23 cellular contexts compared by ENCODE assay signal in the genomic region with DNA sequence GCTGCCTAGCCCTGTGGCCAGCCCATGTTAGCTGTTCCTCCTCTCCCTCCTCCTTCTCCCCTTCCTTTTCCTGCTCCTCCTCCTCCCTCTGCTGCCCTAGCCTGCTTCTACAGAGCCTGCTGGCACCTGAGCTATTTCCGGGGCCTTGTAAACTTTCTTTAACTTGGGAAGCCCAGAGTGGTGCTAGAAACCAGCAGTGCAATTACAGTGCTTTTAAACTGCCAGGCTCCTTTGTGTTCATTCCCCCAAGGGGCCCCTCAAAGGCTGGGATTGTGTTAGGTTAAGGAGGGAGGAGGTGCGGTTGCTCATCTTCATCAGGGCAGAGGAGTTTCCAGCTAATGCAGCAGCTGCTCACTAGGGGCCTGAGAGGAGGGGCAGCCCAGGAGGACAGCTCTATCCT.
A peak's percentile ranks its signal among the peaks of the same experiment; 100 is the strongest.
DNase-seq lines count a peak whose midpoint lies in the region; ATAC-seq and TF ChIP-seq lines count a peak whose summit lies in the region.
"Had no signal": no experiment of that assay in that cellular context is flagged by ENCODE, and none has a peak within 500 bp of the region (broad histone marks: within the 10 kb centered on the region; RNA-seq: fewer than 3 reads in every experiment).

No MANE protein-coding gene starts in this region.

- no peaks in the 10 kb centered on the region for H3K9me2 ChIP-seq in DOHH2 (replicated peaks; ENCODE audit: control insufficient read depth, low read length)

- H3K4me1 ChIP-seq in DOHH2 (ENCODE audit: control insufficient read depth, low read length) (peaks cover 54% of the 10 kb centered on the region), endodermal cell (ENCODE audit: control insufficient read depth, insufficient read depth, low read length) (no peaks in the 10 kb centered on the region), esophagus squamous epithelium (peaks cover 0 to 3% (median 0%) of the 10 kb centered on the region in 3 donors), upper lobe of left lung (no peaks in the 10 kb centered on the region)
- H3K4me1 ChIP-seq: adrenal gland, parathyroid adenoma had no signal

- WGBS in endodermal cell (ENCODE audit: insufficient coverage in 1 of 2, insufficient read length in 1 of 2), 2 experiments, result 0 to 76% methylated on average over 1 to 2 of the region's 2 CpGs
- 33 to 40% methylated on average over 1 to 2 of the region's 2 CpGs for WGBS in esophagus squamous epithelium, 2 donors
- WGBS in upper lobe of left lung, 2 donors, result 32 to 51% methylated on average over 2 of the region's 2 CpGs

- no peak overlapping the region for H3K4me3 ChIP-seq in DOHH2 (ENCODE audit: low read length)
- H3K4me3 ChIP-seq in endodermal cell (ENCODE audit: low read length), result no peak overlapping the region
- no peak overlapping the region for H3K4me3 ChIP-seq in esophagus squamous epithelium
- no peak overlapping the region for H3K4me3 ChIP-seq in upper lobe of left lung
- H3K4me3 ChIP-seq: adrenal gland, gastroesophageal sphincter, testis had no signal

- no peaks in the 10 kb centered on the region for H4K20me1 ChIP-seq in DOHH2 (ENCODE audit: control insufficient read depth, insufficient read depth, low read depth, low read length)

- H3K4me3 Mint-ChIP-seq in endodermal cell, result no peak overlapping the region
- H3K4me3 Mint-ChIP-seq in progenitor cell of endocrine pancreas (ENCODE audit: low read depth), result no peak overlapping the region
- H3K4me3 Mint-ChIP-seq: activated CD4-positive, alpha-beta memory T cell treated with anti-CD3 and anti-CD28 coated beads for 36 hours; CD8-positive, alpha-beta T cell; effector memory CD8-positive, alpha-beta T cell; memory B cell had no signal

- TF ChIP-seq EP300 in upper lobe of left lung (IDR thresholded peaks at IDR 0.05), result no peak

- H3K27ac ChIP-seq in DOHH2 (ENCODE audit: low read depth, low read length) (no peak overlapping the region), endodermal cell (ENCODE audit: low read depth, low read length) (peak overlapping the region; percentile 40), esophagus squamous epithelium (no peak overlapping the region), upper lobe of left lung (no peak overlapping the region)
- H3K27ac ChIP-seq: adrenal gland, gastroesophageal sphincter, parathyroid adenoma, RWPE1, testis had no signal

- H3K36me3 Mint-ChIP-seq in endodermal cell (ENCODE audit: low read depth) (no peaks in the 10 kb centered on the region), progenitor cell of endocrine pancreas (ENCODE audit: insufficient read depth) (no peaks in the 10 kb centered on the region)
- H3K36me3 Mint-ChIP-seq: activated CD4-positive, alpha-beta memory T cell treated with anti-CD3 and anti-CD28 coated beads for 36 hours; CD8-positive, alpha-beta T cell; memory B cell had no signal

- H3K4me2 ChIP-seq in DOHH2 (ENCODE audit: low read length), result 0 out of 2 replicates have a peak overlapping the region, but pooled peaks have one; percentile 1

- no peaks in the 10 kb centered on the region for H3K27me3 ChIP-seq in DOHH2 (ENCODE audit: control insufficient read depth, low read length)
- peaks cover 99% of the 10 kb centered on the region for H3K27me3 ChIP-seq in endodermal cell (ENCODE audit: control insufficient read depth, insufficient read depth, low read length, poor library complexity, severe bottlenecking)
- no peaks in the 10 kb centered on the region for H3K27me3 ChIP-seq in esophagus squamous epithelium
- H3K27me3 ChIP-seq in upper lobe of left lung, result no peaks in the 10 kb centered on the region
- H3K27me3 ChIP-seq: adrenal gland, testis had no signal

- DNase-seq in NCI-H187 (lab: John Stamatoyannopoulos, UW) (peak; percentile 50 to 67), endodermal cell (no peak), progenitor cell of endocrine pancreas (ENCODE audit: low spot score, unreplicated experiment) (no peak), esophagus squamous epithelium (lab: John Stamatoyannopoulos, UW) (no peak), upper lobe of left lung (no peak), left ventricle myocardium superior (no peak)
- DNase-seq: activated CD4-positive, alpha-beta memory T cell treated with anti-CD3 and anti-CD28 coated beads for 36 hours; activated CD4-positive, CD25-positive, alpha-beta regulatory T cell; adrenal gland; CD8-positive, alpha-beta T cell; DMS53; effector memory CD8-positive, alpha-beta T cell; KBM-7; NCI-H1048; NCI-H2081 treated with DMSO at 0.1 percent for 48 hours; NCI-H69; testis had no signal

- H3K79me2 ChIP-seq in DOHH2 (ENCODE audit: control insufficient read depth, low read length), result no peaks in the 10 kb centered on the region
- H3K79me2 ChIP-seq: parathyroid adenoma had no signal

- peaks cover 6% of the 10 kb centered on the region for H3K4me1 Mint-ChIP-seq in endodermal cell
- no peaks in the 10 kb centered on the region for H3K4me1 Mint-ChIP-seq in progenitor cell of endocrine pancreas (ENCODE audit: low read depth)

- H3K27me3 Mint-ChIP-seq in endodermal cell (ENCODE audit: insufficient read depth) (peaks cover 100% of the 10 kb centered on the region), progenitor cell of endocrine pancreas (peaks cover 16% of the 10 kb centered on the region)

- H3K36me3 ChIP-seq in DOHH2 (ENCODE audit: control insufficient read depth, low read length) (no peaks in the 10 kb centered on the region), endodermal cell (ENCODE audit: control insufficient read depth, insufficient read depth, low read length) (no peaks in the 10 kb centered on the region), esophagus squamous epithelium (no peaks in the 10 kb centered on the region), upper lobe of left lung (no peaks in the 10 kb centered on the region)
- H3K36me3 ChIP-seq: adrenal gland, gastroesophageal sphincter had no signal

- H3K9me3 Mint-ChIP-seq in endodermal cell (peaks cover 14% of the 10 kb centered on the region), progenitor cell of endocrine pancreas (ENCODE audit: low read depth) (no peaks in the 10 kb centered on the region)
- H3K9me3 Mint-ChIP-seq: activated CD4-positive, alpha-beta memory T cell treated with anti-CD3 and anti-CD28 coated beads for 36 hours; CD8-positive, alpha-beta T cell; effector memory CD8-positive, alpha-beta T cell; memory B cell had no signal

- no peak for ATAC-seq in upper lobe of left lung (ENCODE audit: low FRiP score in 2 of 2)
- no peak for ATAC-seq in left ventricle myocardium superior
- ATAC-seq in HG02759 (IDR thresholded peaks at IDR 0.05; ENCODE audit: unreplicated experiment), result no peak
- ATAC-seq: CD8-positive, alpha-beta T cell; effector memory CD8-positive, alpha-beta T cell; gastroesophageal sphincter had no signal

- no peak for TF ChIP-seq POLR2A in esophagus squamous epithelium (IDR thresholded peaks at IDR 0.05)
- no peak for TF ChIP-seq POLR2A in upper lobe of left lung (IDR thresholded peaks at IDR 0.05)

- no peaks in the 10 kb centered on the region for H3K9me3 ChIP-seq in DOHH2 (ENCODE audit: control insufficient read depth, insufficient read depth, low read length)
- H3K9me3 ChIP-seq in endodermal cell (ENCODE audit: control insufficient read depth, low read length), result peaks cover 13% of the 10 kb centered on the region
- no peaks in the 10 kb centered on the region for H3K9me3 ChIP-seq in esophagus squamous epithelium
- no peaks in the 10 kb centered on the region for H3K9me3 ChIP-seq in upper lobe of left lung
- H3K9me3 ChIP-seq: adrenal gland, gastroesophageal sphincter, testis had no signal

- H3K27ac Mint-ChIP-seq in endodermal cell, result no peak overlapping the region
- peak overlapping the region; percentile 76 for H3K27ac Mint-ChIP-seq in progenitor cell of endocrine pancreas
- H3K27ac Mint-ChIP-seq: activated CD4-positive, alpha-beta memory T cell treated with anti-CD3 and anti-CD28 coated beads for 36 hours; CD8-positive, alpha-beta T cell; effector memory CD8-positive, alpha-beta T cell; memory B cell had no signal

- no peaks in the 10 kb centered on the region for H3F3A ChIP-seq in DOHH2 (ENCODE audit: control insufficient read depth, insufficient read depth)

- intact Hi-C loops in esophagus squamous epithelium (cut with DNase I) (no loop called here), left ventricle myocardium superior (cut with micrococcal nuclease) (no loop called here)

- no peak overlapping the region for H3K9ac ChIP-seq in endodermal cell (ENCODE audit: extremely low read depth, low read length, poor library complexity, severe bottlenecking)
- H3K9ac ChIP-seq: parathyroid adenoma had no signal

- no peak for TF ChIP-seq CTCF in DOHH2 (IDR thresholded peaks at IDR 0.05; ENCODE audit: low read depth, low read length, poor library complexity, severe bottlenecking)
- TF ChIP-seq CTCF in endodermal cell (conservative IDR thresholded peaks at IDR 0.05), result no peak
- no peak for TF ChIP-seq CTCF in progenitor cell of endocrine pancreas (IDR thresholded peaks at IDR 0.05; ENCODE audit: unreplicated experiment)
- TF ChIP-seq CTCF in esophagus squamous epithelium (IDR thresholded peaks at IDR 0.05), result no peak
- no peak for TF ChIP-seq CTCF in upper lobe of left lung (IDR thresholded peaks at IDR 0.05)

Comparison
In these comparisons a context has a peak if more than half of its experiments do, and no peak if none do; other contexts are left out.
1. DNase-seq: peak in NCI-H187 (2 of 2); none in endodermal cell (single experiment), progenitor cell of endocrine pancreas (single experiment), esophagus squamous epithelium (single experiment), upper lobe of left lung (0 of 2) and left ventricle myocardium superior (single experiment).